Comparison of ENCODE assay signal across 9 cellular contexts in the genomic region with DNA sequence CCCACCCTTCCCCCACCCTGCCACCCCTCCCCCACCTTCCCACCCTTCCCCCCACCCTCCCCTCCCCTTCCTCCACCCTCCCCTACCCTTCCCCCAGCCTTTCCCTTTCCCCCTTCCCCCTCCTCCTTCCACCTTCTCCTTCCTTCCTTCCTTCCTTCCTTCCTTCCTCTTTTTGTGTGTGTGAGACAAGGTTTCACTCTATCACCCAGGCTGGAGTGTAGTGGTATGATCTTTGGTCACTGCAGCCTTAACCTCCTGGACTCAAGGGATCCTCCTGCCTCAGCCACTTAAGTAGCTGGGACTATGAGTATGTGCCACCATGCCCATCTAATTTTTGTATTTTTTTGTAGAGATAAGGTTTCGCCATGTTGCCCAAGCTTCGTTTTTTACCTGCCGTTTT. TPM values are rescaled to one million over a fixed set of nuclear protein-coding genes. Genes with fewer than 3 reads are reported as not detected.
DNase-seq lines count a peak whose midpoint lies in the region; ATAC-seq, FAIRE-seq and TF ChIP-seq lines count a peak whose summit lies in the region.
"Had no signal": no experiment of that assay in that cellular context is flagged by ENCODE, and none has a peak within 500 bp of the region (broad histone marks: within the 10 kb centered on the region; RNA-seq: fewer than 3 reads in every experiment).

No MANE protein-coding gene starts in this region.

- H3K9me3 Mint-ChIP-seq in naive thymus-derived CD8-positive, alpha-beta T cell: peaks cover 0 to 2% (median 0%) of the 10 kb centered on the region in 9 donors

- ATAC-seq in HepG2 (no peak), K562 (peak; percentile 64), aorta (ENCODE audit: low FRiP score) (no peak), HG03039 (IDR thresholded peaks at IDR 0.05; ENCODE audit: unreplicated experiment) (no peak)
- ATAC-seq in naive thymus-derived CD8-positive, alpha-beta T cell: no peak

- peaks cover 13 to 42% (median 31%) of the 10 kb centered on the region in 4 donors for H3K4me1 Mint-ChIP-seq in naive thymus-derived CD8-positive, alpha-beta T cell

- no peaks in the 10 kb centered on the region for H3K79me2 ChIP-seq in HepG2 (ENCODE audit: insufficient read depth, low read length)
- H3K79me2 ChIP-seq in K562 (ENCODE audit: control insufficient read depth, insufficient read depth, low read length): no peaks in the 10 kb centered on the region; the same call in 2 of the 3 replicates

- no peaks in the 10 kb centered on the region for H3K9me1 ChIP-seq in K562 (ENCODE audit: control insufficient read depth, insufficient read depth, low read length)

- H4K20me1 ChIP-seq in HepG2 (ENCODE audit: insufficient read depth, low read length) (no peaks in the 10 kb centered on the region), K562 (replicated peaks; ENCODE audit: control insufficient read depth, insufficient read depth, low read length) (no peaks in the 10 kb centered on the region)

- H3K4me3 Mint-ChIP-seq in naive thymus-derived CD8-positive, alpha-beta T cell: peak overlapping the region in 4 of 10 donors; percentile 1 to 30 (median 8)

- CTCF ChIA-PET in HepG2 (lab: Yijun Ruan, JAX; ENCODE audit: low intra/inter-chr PET ratio, low total read pairs) (no interaction called here), K562 (lab: Yijun Ruan, JAX; ENCODE audit: low intra/inter-chr PET ratio) (no interaction called here)

- peaks cover 0 to 75% (median 10%) of the 10 kb centered on the region in 3 donors for H3K36me3 Mint-ChIP-seq in naive thymus-derived CD8-positive, alpha-beta T cell

- in situ Hi-C loops in HepG2 (cut with HindIII; ENCODE audit: extremely low pct_ligation_motif_present, low pct_unique_long_range_greater_than_20kb) (no loop called here), K562 (cut with MboI) (no loop called here)

- H3K36me3 ChIP-seq in liver (ENCODE audit: control insufficient read depth in 4 of 4, insufficient read depth in 3 of 4, low read depth in 1 of 4, low read length in 3 of 4): peaks cover 0 to 16% (median 10%) of the 10 kb centered on the region in 4 donors
- peaks cover 5 to 7% of the 10 kb centered on the region in 2 experiments; a peak in 3 of 5 replicates for H3K36me3 ChIP-seq in HepG2 (replicated peaks in 1 of 2; ENCODE audit: control insufficient read depth in 1 of 2, insufficient read depth in 2 of 2, low read length in 2 of 2)
- peaks cover 26% of the 10 kb centered on the region; the same call in 2 of the 3 replicates for H3K36me3 ChIP-seq in K562 (ENCODE audit: control insufficient read depth, insufficient read depth, low read length)
- H3K36me3 ChIP-seq in aorta (ENCODE audit: control insufficient read depth in 1 of 2, insufficient read depth in 2 of 2, low read length in 1 of 2): no peaks in the 10 kb centered on the region

- H3K4me3 ChIP-seq in liver (ENCODE audit: low read depth in 1 of 3, low read length in 3 of 3): no peak overlapping the region
- no peak overlapping the region for H3K4me3 ChIP-seq in HepG2 (replicated peaks in 1 of 3; ENCODE audit: insufficient read depth in 1 of 3, low read depth in 2 of 3, low read length in 3 of 3)
- H3K4me3 ChIP-seq in K562: no peak overlapping the region
- no peak overlapping the region for H3K4me3 ChIP-seq in aorta (ENCODE audit: low read length in 2 of 2)

- peak overlapping the region; percentile 67 to 72 for H3K27ac ChIP-seq in liver (ENCODE audit: low read depth in 1 of 2, low read length in 2 of 2)
- H3K27ac ChIP-seq in HepG2 (ENCODE audit: extremely low read length, insufficient read depth, low read length): no peak overlapping the region
- H3K27ac ChIP-seq in K562 (ENCODE audit: extremely low read depth, low read depth, low read length): peak overlapping the region; percentile 41; the same call in 1 of the 3 replicates
- H3K27ac ChIP-seq in aorta (ENCODE audit: low read depth in 1 of 2, low read length in 2 of 2): peak overlapping the region; percentile 60 to 72

- FAIRE-seq in HepG2 (lab: Jason Lieb, UNC) (no peak), K562 (lab: Jason Lieb, UNC) (peak; percentile 68)
- FAIRE-seq: colon had no signal

- POLR2A ChIA-PET in HepG2 (lab: Yijun Ruan, JAX) (interaction anchor here (0.7 kb wide), 1 partner anchor 28 kb away, joined by 3 read pairs; no protein-coding TSS in a partner anchor), K562 (lab: Yijun Ruan, JAX) (no interaction called here)
- POLR2A ChIA-PET in naive thymus-derived CD8-positive, alpha-beta T cell (lab: Charles Lee): interaction anchor here (0.6 to 0.8 kb wide), 2 partner anchors 27 to 408 kb away, joined by 3 read pairs; no protein-coding TSS in a partner anchor

- TF ChIP-seq CTCF in liver (IDR thresholded peaks at IDR 0.05; ENCODE audit: low read depth, low read length, missing input control) (no peak), HepG2 (CRISPR knock-in tag; IDR thresholded peaks at IDR 0.05) (no peak), K562 (IDR thresholded peaks at IDR 0.05 in 2 of 3, conservative IDR thresholded peaks at IDR 0.05 in 1 of 3; ENCODE audit: insufficient read depth in 2 of 3, low read depth in 1 of 3, low read length in 3 of 3) (no peak)

- intact Hi-C loops in HepG2 (cut with micrococcal nuclease; ENCODE audit: unreplicated experiment) (no loop called here), K562 (cut with micrococcal nuclease) (no loop called here), aorta (cut with DNase I) (no loop called here)

- H3K9ac ChIP-seq in liver (ENCODE audit: low read depth in 1 of 2, low read length in 2 of 2) (no peak overlapping the region), HepG2 (ENCODE audit: insufficient read depth, low read depth, low read length) (no peak overlapping the region), K562 (ENCODE audit: insufficient read depth in 1 of 2, low read depth in 2 of 2, low read length in 2 of 2) (no peak overlapping the region)

- TF ChIP-seq EP300 in HepG2 (IDR thresholded peaks at IDR 0.05; ENCODE audit: low read depth in 2 of 2, low read length in 2 of 2) (no peak), HepG2 (CRISPR knock-in tag; IDR thresholded peaks at IDR 0.05; ENCODE audit: borderline replicate concordance) (no peak), K562 (IDR thresholded peaks at IDR 0.05; ENCODE audit: low read length) (no peak)

- no peak overlapping the region for H3K4me2 ChIP-seq in HepG2 (ENCODE audit: low read depth, low read length)
- no peak overlapping the region for H3K4me2 ChIP-seq in K562 (ENCODE audit: insufficient read depth, low read length)

- DNase-seq in HepG2 (ENCODE audit: low spot score) (no peak), K562 (ENCODE audit: extremely low read depth in 1 of 4, low spot score in 3 of 4) (peak in 2 of 4 experiments; percentile 20 to 27), aorta (no peak), NCI-H2196 treated with DMSO at 0.1 percent for 48 hours (lab: John Stamatoyannopoulos, UW; ENCODE audit: unreplicated experiment) (no peak)
- DNase-seq in naive thymus-derived CD8-positive, alpha-beta T cell: no peak
- DNase-seq in stimulated activated CD4-positive, alpha-beta T cell treated with anti-CD3 and anti-CD28 coated beads, Interleukin-4, amount 100 ng/mL, for 4 hours: no peak

- H2AFZ ChIP-seq in HepG2 (ENCODE audit: low read length) (no peak overlapping the region), K562 (ENCODE audit: low read depth, low read length) (no peak overlapping the region)

- no peaks in the 10 kb centered on the region for H3K27me3 Mint-ChIP-seq in naive thymus-derived CD8-positive, alpha-beta T cell

- H3K27ac Mint-ChIP-seq in naive thymus-derived CD8-positive, alpha-beta T cell: peak overlapping the region in 9 of 10 donors; percentile 47 to 91 (median 65)

- TF ChIP-seq POLR2A in HepG2 (IDR thresholded peaks at IDR 0.05; ENCODE audit: insufficient read depth in 1 of 2, low read depth in 2 of 2, low read length in 2 of 2): no peak
- TF ChIP-seq POLR2A in K562 (conservative IDR thresholded peaks at IDR 0.05): no peak

- no peak for TF ChIP-seq RAD21 in liver (IDR thresholded peaks at IDR 0.05)
- no peak for TF ChIP-seq RAD21 in HepG2 (CRISPR knock-in tag; IDR thresholded peaks at IDR 0.05)
- no peak for TF ChIP-seq RAD21 in K562 (CRISPR knock-in tag; conservative IDR thresholded peaks at IDR 0.05 in 1 of 2, IDR thresholded peaks at IDR 0.05 in 1 of 2)

- H3K27me3 ChIP-seq in liver (ENCODE audit: control insufficient read depth in 4 of 4, insufficient read depth in 4 of 4, low read length in 3 of 4): no peaks in the 10 kb centered on the region
- no peaks in the 10 kb centered on the region for H3K27me3 ChIP-seq in HepG2 (ENCODE audit: control insufficient read depth in 1 of 2, insufficient read depth in 2 of 2, low read length in 2 of 2)
- H3K27me3 ChIP-seq in K562 (ENCODE audit: control insufficient read depth in 2 of 2, insufficient read depth in 2 of 2, low read length in 2 of 2): no peaks in the 10 kb centered on the region
- no peaks in the 10 kb centered on the region for H3K27me3 ChIP-seq in aorta (ENCODE audit: control insufficient read depth in 1 of 2, insufficient read depth in 2 of 2, low read length in 1 of 2)

- H3K4me1 ChIP-seq in liver (ENCODE audit: control insufficient read depth in 4 of 4, insufficient read depth in 4 of 4, low read length in 3 of 4) (peaks cover 19 to 42% (median 23%) of the 10 kb centered on the region in 4 donors), HepG2 (ENCODE audit: insufficient read depth, low read length) (peaks cover 30% of the 10 kb centered on the region), K562 (replicated peaks in 1 of 2; ENCODE audit: control insufficient read depth in 2 of 2, insufficient read depth in 2 of 2, low read length in 2 of 2) (peaks cover 0 to 7% of the 10 kb centered on the region in 2 experiments; a peak in 4 of 5 replicates), aorta (ENCODE audit: control insufficient read depth in 1 of 2, insufficient read depth in 2 of 2, low read length in 2 of 2) (peaks cover 2 to 18% of the 10 kb centered on the region in 2 donors)

- H3K9me3 ChIP-seq in liver (ENCODE audit: control insufficient read depth in 4 of 4, low read length in 3 of 4): no peaks in the 10 kb centered on the region
- H3K9me3 ChIP-seq in HepG2 (ENCODE audit: low read length): no peaks in the 10 kb centered on the region
- H3K9me3 ChIP-seq in K562 (replicated peaks; ENCODE audit: control insufficient read depth, insufficient read depth, low read depth, low read length): no peaks in the 10 kb centered on the region
- no peaks in the 10 kb centered on the region for H3K9me3 ChIP-seq in aorta (ENCODE audit: control insufficient read depth, low read length)

- BruUV-seq in HepG2 (replicated peaks; lab: Mats Ljungman, UMichigan) (no TSS peak), K562 (replicated peaks; lab: Mats Ljungman, UMichigan) (no TSS peak)

- WGBS in liver: 44% methylated on average over 3 of the region's 3 CpGs
- WGBS in HepG2 (ENCODE audit: low lambda C conversion rate): 74% methylated on average over 3 of the region's 3 CpGs
- WGBS in K562 (ENCODE audit: insufficient coverage, low coverage, missing lambda C conversion rate): 11% methylated on average over 3 of the region's 3 CpGs
- 21 to 47% methylated on average over 3 of the region's 3 CpGs for WGBS in aorta, 2 donors

RNA-seq across cellular contexts. Expression of a gene that starts 35.2 kb away (rescaled TPM):
- total RNA-seq in liver (1 to 10 TPM in 1 of 2 donors, not detected in 1; 1.0 TPM), HepG2 (2016; rRNA removed; fragmentation: Illumina TruSeq; extraction: Trizol) (0.13 and 0.14 TPM in 2 replicates), K562 (2014; rRNA removed) (not detected in 2 replicates), K562 (2014; rRNA removed; fragmentation: Illumina TruSeq; extraction: Trizol) (not detected in 2 replicates), K562 (2015; rRNA removed; fragmentation: Illumina TruSeq; extraction: Trizol) (not detected in 2 replicates), K562 (2021) (2.3 TPM in 2 replicates), aorta (under 1 TPM in 1 of 2 donors, not detected in 1; 0.55 TPM)
- polyA plus RNA-seq in liver (10 to 100 TPM in 1 of 2 donors, under 1 TPM in 1; 0.16 to 13.1 TPM), HepG2 (2011; rRNA removed) (1.1 and 3.5 TPM in 2 replicates), K562 (2011; rRNA removed) (not detected in 2 replicates), K562 (2014; fragmentation: Illumina TruSeq; extraction: Trizol) (not detected in 2 replicates), K562 (2014; fragmentation: Nextera tagmentation; extraction: Ambion mirVana) (not detected), K562 (2014; rRNA removed) (not detected in 2 replicates), aorta (1 to 10 TPM in 1 of 2 donors, under 1 TPM in 1; 0.25 to 1.3 TPM)
- 0.18 TPM in 1 of 2 replicates, not detected in the other for total RNA-seq in HepG2 (2016; cell fraction: cytosol; rRNA removed; fragmentation: Illumina TruSeq; extraction: Trizol; ENCODE audit: low read depth)
- total RNA-seq in HepG2 (2016; cell fraction: insoluble cytoplasmic fraction; rRNA removed; fragmentation: Illumina TruSeq; extraction: Trizol): 0.15 TPM in 1 of 2 replicates, not detected in the other
- 0.14 TPM in 1 of 2 replicates, not detected in the other for total RNA-seq in HepG2 (2016; cell fraction: membrane; rRNA removed; fragmentation: Illumina TruSeq; extraction: Trizol)
- not detected in 2 replicates for total RNA-seq in HepG2 (2016; cell fraction: nucleus; rRNA removed; fragmentation: Illumina TruSeq; extraction: Trizol)
- polyA plus RNA-seq in HepG2 (2011; cell fraction: cytosol; rRNA removed): 0.87 and 3.2 TPM in 2 replicates
- polyA plus RNA-seq in HepG2 (2011; cell fraction: nucleus; rRNA removed): 0.51 and 2.0 TPM in 2 replicates
- polyA plus RNA-seq in HepG2 (2012): 8.8 and 14.0 TPM in 2 replicates
- polyA plus RNA-seq in HepG2 (2016; cell fraction: cytosol; fragmentation: Illumina TruSeq; extraction: Trizol; ENCODE audit: low read depth): 0.08 and 0.10 TPM in 2 replicates
- polyA plus RNA-seq in HepG2 (2016; cell fraction: insoluble cytoplasmic fraction; fragmentation: Illumina TruSeq; extraction: Trizol; ENCODE audit: low read depth): 0.16 TPM in 1 of 2 replicates, not detected in the other
- polyA plus RNA-seq in HepG2 (2016; cell fraction: membrane; fragmentation: Illumina TruSeq; extraction: Trizol; ENCODE audit: low read depth): 1.4 TPM in 1 of 2 replicates, not detected in the other
- polyA plus RNA-seq in HepG2 (2016; cell fraction: nucleus; fragmentation: Illumina TruSeq; extraction: Trizol; ENCODE audit: insufficient read depth, low read depth): 0.57 TPM in 1 of 2 replicates, not detected in the other
- 1.7 TPM in 1 of 2 replicates, not detected in the other for polyA minus RNA-seq in HepG2 (2011; rRNA and poly(A)+ RNA removed; ENCODE audit: low replicate concordance)
- polyA minus RNA-seq in HepG2 (2011; cell fraction: cytosol; rRNA and poly(A)+ RNA removed): 0.44 and 2.8 TPM in 2 replicates
- 0.39 and 1.5 TPM in 2 replicates for polyA minus RNA-seq in HepG2 (2011; cell fraction: nucleus; rRNA and poly(A)+ RNA removed)
- not detected in 2 replicates for total RNA-seq in K562 (2011; cell fraction: chromatin; rRNA removed; ENCODE audit: low replicate concordance)
- total RNA-seq in K562 (2011; cell fraction: nucleolus; rRNA removed): not detected in 2 replicates
- not detected in 2 replicates for total RNA-seq in K562 (2011; cell fraction: nucleoplasm; rRNA removed)
- not detected in 2 replicates for polyA plus RNA-seq in K562 (2011; cell fraction: cytosol; rRNA removed)
- not detected in 2 replicates for polyA plus RNA-seq in K562 (2011; cell fraction: nucleus; rRNA removed)
- polyA plus RNA-seq in K562 (2012): 0.08 and 0.42 TPM in 2 replicates
- not detected in 2 replicates for polyA minus RNA-seq in K562 (2011; rRNA and poly(A)+ RNA removed)
- polyA minus RNA-seq in K562 (2011; cell fraction: cytosol; rRNA and poly(A)+ RNA removed): not detected in 2 replicates
- polyA minus RNA-seq in K562 (2011; cell fraction: nucleus; rRNA and poly(A)+ RNA removed): not detected in 2 replicates
- total RNA-seq in naive thymus-derived CD8-positive, alpha-beta T cell: not detected
- under 1 TPM in 1 of 3 donors, not detected in 2; 0.11 TPM for polyA plus RNA-seq in naive thymus-derived CD8-positive, alpha-beta T cell

RNA-seq across cellular contexts. Expression of a gene that starts 52.1 kb away (rescaled TPM):
- total RNA-seq in liver: 10 to 100 TPM; 30.0 to 30.6 TPM
- polyA plus RNA-seq in liver: 10 to 100 TPM; 30.5 to 55.0 TPM
- 23.8 and 28.8 TPM in 2 replicates for total RNA-seq in HepG2 (2016; rRNA removed; fragmentation: Illumina TruSeq; extraction: Trizol)
- total RNA-seq in HepG2 (2016; cell fraction: cytosol; rRNA removed; fragmentation: Illumina TruSeq; extraction: Trizol; ENCODE audit: low read depth): 3.8 and 4.1 TPM in 2 replicates
- 23.3 and 33.1 TPM in 2 replicates for total RNA-seq in HepG2 (2016; cell fraction: insoluble cytoplasmic fraction; rRNA removed; fragmentation: Illumina TruSeq; extraction: Trizol)
- total RNA-seq in HepG2 (2016; cell fraction: membrane; rRNA removed; fragmentation: Illumina TruSeq; extraction: Trizol): 10.2 and 12.8 TPM in 2 replicates
- 12.8 and 13.6 TPM in 2 replicates for total RNA-seq in HepG2 (2016; cell fraction: nucleus; rRNA removed; fragmentation: Illumina TruSeq; extraction: Trizol)
- polyA plus RNA-seq in HepG2 (2011; rRNA removed): 29.4 and 33.6 TPM in 2 replicates
- polyA plus RNA-seq in HepG2 (2011; cell fraction: cytosol; rRNA removed): 28.0 and 35.3 TPM in 2 replicates
- polyA plus RNA-seq in HepG2 (2011; cell fraction: nucleus; rRNA removed): 12.6 and 16.4 TPM in 2 replicates
- 27.9 and 31.1 TPM in 2 replicates for polyA plus RNA-seq in HepG2 (2012)
- 5.4 and 5.8 TPM in 2 replicates for polyA plus RNA-seq in HepG2 (2016; cell fraction: cytosol; fragmentation: Illumina TruSeq; extraction: Trizol; ENCODE audit: low read depth)
- 32.6 and 40.5 TPM in 2 replicates for polyA plus RNA-seq in HepG2 (2016; cell fraction: insoluble cytoplasmic fraction; fragmentation: Illumina TruSeq; extraction: Trizol; ENCODE audit: low read depth)
- polyA plus RNA-seq in HepG2 (2016; cell fraction: membrane; fragmentation: Illumina TruSeq; extraction: Trizol; ENCODE audit: low read depth): 10.3 and 13.0 TPM in 2 replicates
- 19.0 and 22.2 TPM in 2 replicates for polyA plus RNA-seq in HepG2 (2016; cell fraction: nucleus; fragmentation: Illumina TruSeq; extraction: Trizol; ENCODE audit: insufficient read depth, low read depth)
- 9.9 and 17.1 TPM in 2 replicates for polyA minus RNA-seq in HepG2 (2011; rRNA and poly(A)+ RNA removed; ENCODE audit: low replicate concordance)
- 7.5 and 8.2 TPM in 2 replicates for polyA minus RNA-seq in HepG2 (2011; cell fraction: cytosol; rRNA and poly(A)+ RNA removed)
- polyA minus RNA-seq in HepG2 (2011; cell fraction: nucleus; rRNA and poly(A)+ RNA removed): 26.7 and 33.2 TPM in 2 replicates
- 10.9 and 11.2 TPM in 2 replicates for total RNA-seq in K562 (2011; cell fraction: chromatin; rRNA removed; ENCODE audit: low replicate concordance)
- 6.7 and 9.7 TPM in 2 replicates for total RNA-seq in K562 (2011; cell fraction: nucleolus; rRNA removed)
- 19.7 and 20.8 TPM in 2 replicates for total RNA-seq in K562 (2011; cell fraction: nucleoplasm; rRNA removed)
- total RNA-seq in K562 (2014; rRNA removed): 6.5 TPM in 2 replicates
- total RNA-seq in K562 (2014; rRNA removed; fragmentation: Illumina TruSeq; extraction: Trizol): 11.8 and 12.1 TPM in 2 replicates
- 8.3 and 12.1 TPM in 2 replicates for total RNA-seq in K562 (2015; rRNA removed; fragmentation: Illumina TruSeq; extraction: Trizol)
- 5.1 and 5.9 TPM in 2 replicates for total RNA-seq in K562 (2021)
- 12.8 and 14.5 TPM in 2 replicates for polyA plus RNA-seq in K562 (2011; rRNA removed)
- polyA plus RNA-seq in K562 (2011; cell fraction: cytosol; rRNA removed): 7.1 and 9.8 TPM in 2 replicates
- 3.0 and 5.0 TPM in 2 replicates for polyA plus RNA-seq in K562 (2011; cell fraction: nucleus; rRNA removed)
- 9.0 and 9.3 TPM in 2 replicates for polyA plus RNA-seq in K562 (2012)
- 8.2 and 8.4 TPM in 2 replicates for polyA plus RNA-seq in K562 (2014; fragmentation: Illumina TruSeq; extraction: Trizol)
- 10 to 100 TPM; 14.0 to 17.0 TPM for polyA plus RNA-seq in K562 (2014; fragmentation: Nextera tagmentation; extraction: Ambion mirVana)
- polyA plus RNA-seq in K562 (2014; rRNA removed): 12.9 and 14.0 TPM in 2 replicates
- polyA minus RNA-seq in K562 (2011; rRNA and poly(A)+ RNA removed): 5.9 and 12.2 TPM in 2 replicates
- polyA minus RNA-seq in K562 (2011; cell fraction: cytosol; rRNA and poly(A)+ RNA removed): 1.4 and 4.0 TPM in 2 replicates
- 3.1 and 6.9 TPM in 2 replicates for polyA minus RNA-seq in K562 (2011; cell fraction: nucleus; rRNA and poly(A)+ RNA removed)
- 10 to 100 TPM; 16.7 to 17.1 TPM for total RNA-seq in naive thymus-derived CD8-positive, alpha-beta T cell
- 10 to 100 TPM; 34.8 to 61.7 (median 58.6) TPM for polyA plus RNA-seq in naive thymus-derived CD8-positive, alpha-beta T cell
- 10 to 100 TPM; 17.6 to 24.4 TPM for total RNA-seq in aorta
- polyA plus RNA-seq in aorta: 10 to 100 TPM; 25.7 to 47.0 TPM

RNA-seq across cellular contexts. Expression of a gene that starts 58.2 kb away (rescaled TPM):
- total RNA-seq in liver (10 to 100 TPM; 25.3 to 43.6 TPM), HepG2 (2016; rRNA removed; fragmentation: Illumina TruSeq; extraction: Trizol) (8.3 and 11.6 TPM in 2 replicates), K562 (2014; rRNA removed) (11.4 and 15.0 TPM in 2 replicates), K562 (2014; rRNA removed; fragmentation: Illumina TruSeq; extraction: Trizol) (6.6 and 6.7 TPM in 2 replicates), K562 (2015; rRNA removed; fragmentation: Illumina TruSeq; extraction: Trizol) (8.7 and 9.1 TPM in 2 replicates), K562 (2021) (11.8 and 14.4 TPM in 2 replicates), aorta (10 to 100 TPM; 81.1 to 84.7 TPM)
- polyA plus RNA-seq in liver (10 to 100 TPM; 12.3 to 29.9 TPM), HepG2 (2011; rRNA removed) (12.3 and 14.9 TPM in 2 replicates), K562 (2011; rRNA removed) (11.6 and 12.1 TPM in 2 replicates), K562 (2014; fragmentation: Illumina TruSeq; extraction: Trizol) (11.5 and 12.3 TPM in 2 replicates), K562 (2014; fragmentation: Nextera tagmentation; extraction: Ambion mirVana) (1 to 10 TPM; 3.2 to 5.3 TPM), K562 (2014; rRNA removed) (10.7 and 11.3 TPM in 2 replicates), aorta (10 to 100 TPM; 22.4 to 41.7 TPM)
- 4.0 and 4.2 TPM in 2 replicates for total RNA-seq in HepG2 (2016; cell fraction: cytosol; rRNA removed; fragmentation: Illumina TruSeq; extraction: Trizol; ENCODE audit: low read depth)
- 8.5 and 10.6 TPM in 2 replicates for total RNA-seq in HepG2 (2016; cell fraction: insoluble cytoplasmic fraction; rRNA removed; fragmentation: Illumina TruSeq; extraction: Trizol)
- 15.7 and 18.8 TPM in 2 replicates for total RNA-seq in HepG2 (2016; cell fraction: membrane; rRNA removed; fragmentation: Illumina TruSeq; extraction: Trizol)
- total RNA-seq in HepG2 (2016; cell fraction: nucleus; rRNA removed; fragmentation: Illumina TruSeq; extraction: Trizol): 6.4 and 7.2 TPM in 2 replicates
- 18.7 and 19.4 TPM in 2 replicates for polyA plus RNA-seq in HepG2 (2011; cell fraction: cytosol; rRNA removed)
- 8.0 and 9.0 TPM in 2 replicates for polyA plus RNA-seq in HepG2 (2011; cell fraction: nucleus; rRNA removed)
- 11.9 and 14.7 TPM in 2 replicates for polyA plus RNA-seq in HepG2 (2012)
- polyA plus RNA-seq in HepG2 (2016; cell fraction: cytosol; fragmentation: Illumina TruSeq; extraction: Trizol; ENCODE audit: low read depth): 2.6 and 2.8 TPM in 2 replicates
- polyA plus RNA-seq in HepG2 (2016; cell fraction: insoluble cytoplasmic fraction; fragmentation: Illumina TruSeq; extraction: Trizol; ENCODE audit: low read depth): 10.0 and 11.7 TPM in 2 replicates
- 10.4 and 14.8 TPM in 2 replicates for polyA plus RNA-seq in HepG2 (2016; cell fraction: membrane; fragmentation: Illumina TruSeq; extraction: Trizol; ENCODE audit: low read depth)
- 9.0 and 9.1 TPM in 2 replicates for polyA plus RNA-seq in HepG2 (2016; cell fraction: nucleus; fragmentation: Illumina TruSeq; extraction: Trizol; ENCODE audit: insufficient read depth, low read depth)
- 33.2 and 39.2 TPM in 2 replicates for polyA minus RNA-seq in HepG2 (2011; rRNA and poly(A)+ RNA removed; ENCODE audit: low replicate concordance)
- 12.8 and 18.7 TPM in 2 replicates for polyA minus RNA-seq in HepG2 (2011; cell fraction: cytosol; rRNA and poly(A)+ RNA removed)
- polyA minus RNA-seq in HepG2 (2011; cell fraction: nucleus; rRNA and poly(A)+ RNA removed): 6.4 and 8.5 TPM in 2 replicates
- total RNA-seq in K562 (2011; cell fraction: chromatin; rRNA removed; ENCODE audit: low replicate concordance): 11.5 and 23.1 TPM in 2 replicates
- total RNA-seq in K562 (2011; cell fraction: nucleolus; rRNA removed): 19.7 and 23.5 TPM in 2 replicates
- 22.4 and 23.0 TPM in 2 replicates for total RNA-seq in K562 (2011; cell fraction: nucleoplasm; rRNA removed)
- 19.1 and 32.0 TPM in 2 replicates for polyA plus RNA-seq in K562 (2011; cell fraction: cytosol; rRNA removed)
- polyA plus RNA-seq in K562 (2011; cell fraction: nucleus; rRNA removed): 8.0 and 8.9 TPM in 2 replicates
- 12.0 and 12.3 TPM in 2 replicates for polyA plus RNA-seq in K562 (2012)
- 17.5 and 24.0 TPM in 2 replicates for polyA minus RNA-seq in K562 (2011; rRNA and poly(A)+ RNA removed)
- 15.7 and 17.7 TPM in 2 replicates for polyA minus RNA-seq in K562 (2011; cell fraction: cytosol; rRNA and poly(A)+ RNA removed)
- 3.6 and 4.9 TPM in 2 replicates for polyA minus RNA-seq in K562 (2011; cell fraction: nucleus; rRNA and poly(A)+ RNA removed)
- 10 to 100 TPM; 32.6 to 35.6 TPM for total RNA-seq in naive thymus-derived CD8-positive, alpha-beta T cell
- polyA plus RNA-seq in naive thymus-derived CD8-positive, alpha-beta T cell: 10 to 100 TPM; 22.6 to 28.2 (median 24.1) TPM
